Comparison of ENCODE assay signal across 1 cellular context in the genomic region with DNA sequence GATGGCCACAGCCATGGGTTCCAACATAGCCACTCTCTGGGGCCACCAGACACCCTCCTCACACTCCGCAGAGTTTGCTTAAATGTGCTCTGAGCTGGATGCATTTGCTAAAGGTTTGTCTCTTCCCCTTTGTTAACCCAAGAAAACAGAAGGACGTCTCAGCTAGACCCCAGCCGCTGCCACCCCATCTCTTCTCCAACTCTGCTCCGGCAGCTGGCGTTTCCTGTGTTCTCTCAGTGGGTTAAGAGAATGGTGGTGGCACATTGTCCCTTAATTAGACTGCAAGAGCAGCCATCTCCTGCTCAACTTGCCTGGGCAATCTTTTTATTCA.
A peak's percentile ranks its signal among the peaks of the same experiment; 100 is the strongest.
TF ChIP-seq lines count a peak whose summit lies in the region.

No MANE protein-coding gene starts in this region.

TF ChIP-seq in GM12878, 131 proteins besides CTCF, POLR2A, EP300 and RAD21 (continued from another document):
- TF ChIP-seq, protein P1, sequence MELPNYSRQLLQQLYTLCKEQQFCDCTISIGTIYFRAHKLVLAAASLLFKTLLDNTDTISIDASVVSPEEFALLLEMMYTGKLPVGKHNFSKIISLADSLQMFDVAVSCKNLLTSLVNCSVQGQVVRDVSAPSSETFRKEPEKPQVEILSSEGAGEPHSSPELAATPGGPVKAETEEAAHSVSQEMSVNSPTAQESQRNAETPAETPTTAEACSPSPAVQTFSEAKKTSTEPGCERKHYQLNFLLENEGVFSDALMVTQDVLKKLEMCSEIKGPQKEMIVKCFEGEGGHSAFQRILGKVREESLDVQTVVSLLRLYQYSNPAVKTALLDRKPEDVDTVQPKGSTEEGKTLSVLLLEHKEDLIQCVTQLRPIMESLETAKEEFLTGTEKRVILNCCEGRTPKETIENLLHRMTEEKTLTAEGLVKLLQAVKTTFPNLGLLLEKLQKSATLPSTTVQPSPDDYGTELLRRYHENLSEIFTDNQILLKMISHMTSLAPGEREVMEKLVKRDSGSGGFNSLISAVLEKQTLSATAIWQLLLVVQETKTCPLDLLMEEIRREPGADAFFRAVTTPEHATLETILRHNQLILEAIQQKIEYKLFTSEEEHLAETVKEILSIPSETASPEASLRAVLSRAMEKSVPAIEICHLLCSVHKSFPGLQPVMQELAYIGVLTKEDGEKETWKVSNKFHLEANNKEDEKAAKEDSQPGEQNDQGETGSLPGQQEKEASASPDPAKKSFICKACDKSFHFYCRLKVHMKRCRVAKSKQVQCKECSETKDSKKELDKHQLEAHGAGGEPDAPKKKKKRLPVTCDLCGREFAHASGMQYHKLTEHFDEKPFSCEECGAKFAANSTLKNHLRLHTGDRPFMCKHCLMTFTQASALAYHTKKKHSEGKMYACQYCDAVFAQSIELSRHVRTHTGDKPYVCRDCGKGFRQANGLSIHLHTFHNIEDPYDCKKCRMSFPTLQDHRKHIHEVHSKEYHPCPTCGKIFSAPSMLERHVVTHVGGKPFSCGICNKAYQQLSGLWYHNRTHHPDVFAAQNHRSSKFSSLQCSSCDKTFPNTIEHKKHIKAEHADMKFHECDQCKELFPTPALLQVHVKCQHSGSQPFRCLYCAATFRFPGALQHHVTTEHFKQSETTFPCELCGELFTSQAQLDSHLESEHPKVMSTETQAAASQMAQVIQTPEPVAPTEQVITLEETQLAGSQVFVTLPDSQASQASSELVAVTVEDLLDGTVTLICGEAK (IDR thresholded peaks at IDR 0.05; ENCODE audit: borderline replicate concordance) = no peak
- TF ChIP-seq DPF2 (IDR thresholded peaks at IDR 0.05) (no peak), FOS (IDR thresholded peaks at IDR 0.05; ENCODE audit: borderline replicate concordance, extremely low read depth, insufficient read length) (no peak), WRNIP1 (IDR thresholded peaks at IDR 0.05; ENCODE audit: borderline replicate concordance, low read depth, low read length) (no peak), TBL1XR1 (IDR thresholded peaks at IDR 0.05; ENCODE audit: low read depth, low read length) (no peak), SIN3A (IDR thresholded peaks at IDR 0.05; ENCODE audit: low read depth, low read length) (no peak), MXI1 (IDR thresholded peaks at IDR 0.05; ENCODE audit: low read depth, low read length) (0 out of 2 replicates have a peak, but pooled peaks have one; percentile 47), POLR2AphosphoS5 (IDR thresholded peaks at IDR 0.05; ENCODE audit: low read length) (peak; percentile 72; the same call in 1 of the 2 replicates), ZBED1 (IDR thresholded peaks at IDR 0.05; ENCODE audit: borderline replicate concordance) (no peak), TARDBP (IDR thresholded peaks at IDR 0.05; ENCODE audit: borderline replicate concordance) (no peak)
- TF ChIP-seq, protein P2, sequence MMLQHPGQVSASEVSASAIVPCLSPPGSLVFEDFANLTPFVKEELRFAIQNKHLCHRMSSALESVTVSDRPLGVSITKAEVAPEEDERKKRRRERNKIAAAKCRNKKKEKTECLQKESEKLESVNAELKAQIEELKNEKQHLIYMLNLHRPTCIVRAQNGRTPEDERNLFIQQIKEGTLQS (IDR thresholded peaks at IDR 0.05; ENCODE audit: borderline replicate concordance, extremely low read depth, low read depth, low read length) = no peak
- TF ChIP-seq, protein P3, sequence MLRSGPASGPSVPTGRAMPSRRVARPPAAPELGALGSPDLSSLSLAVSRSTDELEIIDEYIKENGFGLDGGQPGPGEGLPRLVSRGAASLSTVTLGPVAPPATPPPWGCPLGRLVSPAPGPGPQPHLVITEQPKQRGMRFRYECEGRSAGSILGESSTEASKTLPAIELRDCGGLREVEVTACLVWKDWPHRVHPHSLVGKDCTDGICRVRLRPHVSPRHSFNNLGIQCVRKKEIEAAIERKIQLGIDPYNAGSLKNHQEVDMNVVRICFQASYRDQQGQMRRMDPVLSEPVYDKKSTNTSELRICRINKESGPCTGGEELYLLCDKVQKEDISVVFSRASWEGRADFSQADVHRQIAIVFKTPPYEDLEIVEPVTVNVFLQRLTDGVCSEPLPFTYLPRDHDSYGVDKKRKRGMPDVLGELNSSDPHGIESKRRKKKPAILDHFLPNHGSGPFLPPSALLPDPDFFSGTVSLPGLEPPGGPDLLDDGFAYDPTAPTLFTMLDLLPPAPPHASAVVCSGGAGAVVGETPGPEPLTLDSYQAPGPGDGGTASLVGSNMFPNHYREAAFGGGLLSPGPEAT (IDR thresholded peaks at IDR 0.05; ENCODE audit: low read depth) = no peak
- TF ChIP-seq, protein P4, sequence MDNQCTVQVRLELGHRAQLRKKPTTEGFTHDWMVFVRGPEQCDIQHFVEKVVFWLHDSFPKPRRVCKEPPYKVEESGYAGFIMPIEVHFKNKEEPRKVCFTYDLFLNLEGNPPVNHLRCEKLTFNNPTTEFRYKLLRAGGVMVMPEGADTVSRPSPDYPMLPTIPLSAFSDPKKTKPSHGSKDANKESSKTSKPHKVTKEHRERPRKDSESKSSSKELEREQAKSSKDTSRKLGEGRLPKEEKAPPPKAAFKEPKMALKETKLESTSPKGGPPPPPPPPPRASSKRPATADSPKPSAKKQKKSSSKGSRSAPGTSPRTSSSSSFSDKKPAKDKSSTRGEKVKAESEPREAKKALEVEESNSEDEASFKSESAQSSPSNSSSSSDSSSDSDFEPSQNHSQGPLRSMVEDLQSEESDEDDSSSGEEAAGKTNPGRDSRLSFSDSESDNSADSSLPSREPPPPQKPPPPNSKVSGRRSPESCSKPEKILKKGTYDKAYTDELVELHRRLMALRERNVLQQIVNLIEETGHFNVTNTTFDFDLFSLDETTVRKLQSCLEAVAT (IDR thresholded peaks at IDR 0.05) = peak; percentile 90
